ENCODE assay signal across 19 cellular contexts in genomic region chrX:116238866-116239265, GRCh38.
"Had no signal": no experiment of that assay in that cellular context is flagged by ENCODE, and none has a peak within 500 bp of the region (broad histone marks: within the 10 kb centered on the region; RNA-seq: fewer than 3 reads in every experiment).

No MANE protein-coding gene starts in this region.

- H3K27me3 Mint-ChIP-seq: activated CD4-positive, alpha-beta T cell treated with anti-CD3 and anti-CD28 coated beads, Interleukin-2, amount 10 ng/mL, durations not matched to agents 7 days and 5 days; activated naive CD4-positive, alpha-beta T cell treated with anti-CD3 and anti-CD28 coated beads, Interleukin-2, amount 50 U/mL, for 24 hours; naive thymus-derived CD4-positive, alpha-beta T cell had no signal

- H3K4me1 ChIP-seq: adrenal gland, gastroesophageal sphincter, heart left ventricle, neural progenitor cell, psoas muscle, tibial artery had no signal

- H3K4me1 Mint-ChIP-seq: activated CD4-positive, alpha-beta T cell treated with anti-CD3 and anti-CD28 coated beads, Interleukin-2, amount 10 ng/mL, durations not matched to agents 7 days and 5 days; activated naive CD4-positive, alpha-beta T cell treated with anti-CD3 and anti-CD28 coated beads, Interleukin-2, amount 50 U/mL, for 24 hours; endodermal cell; naive thymus-derived CD4-positive, alpha-beta T cell; neural progenitor cell had no signal

- H3K27ac Mint-ChIP-seq: activated CD4-positive, alpha-beta T cell treated with anti-CD3 and anti-CD28 coated beads, Interleukin-2, amount 10 ng/mL, durations not matched to agents 7 days and 5 days; activated naive CD4-positive, alpha-beta T cell treated with anti-CD3 and anti-CD28 coated beads, Interleukin-2, amount 50 U/mL, for 24 hours; endodermal cell; naive thymus-derived CD4-positive, alpha-beta T cell; neural progenitor cell; T-helper 2 cell treated with Interferon-gamma antibody and Interleukin-4, amounts not matched to agents 5 μg/mL and 100 μg/mL, for 36 hours had no signal

- DNase-seq: activated CD4-positive, alpha-beta T cell treated with anti-CD3 and anti-CD28 coated beads, Interleukin-2, amount 10 ng/mL, durations not matched to agents 7 days and 5 days; activated CD8-positive, alpha-beta memory T cell treated with anti-CD3 and anti-CD28 coated beads, Interleukin-2, amount 50 U/mL, for 48 hours; activated effector memory CD4-positive, alpha-beta T cell treated with anti-CD3 and anti-CD28 coated beads, Interleukin-2, amount 50 U/mL, for 16 hours; activated T-cell treated with anti-CD3 and anti-CD28 coated beads, Interleukin-2, amount 50 U/mL, for 48 hours; adrenal gland; endodermal cell; heart left ventricle; kidney glomerular epithelial cell; mesenchymal stem cell; naive thymus-derived CD4-positive, alpha-beta T cell; psoas muscle; right cardiac atrium; stimulated activated naive CD8-positive, alpha-beta T cell treated with anti-CD3 and anti-CD28 coated beads, Interleukin-15, Interleukin-2, amounts not matched to agents 100 U/mL and 50 U/mL, for 24 hours; substantia nigra; tibial artery had no signal

- H3K27ac ChIP-seq: adrenal gland, gastroesophageal sphincter, heart left ventricle, neural progenitor cell, psoas muscle, tibial artery had no signal

- H3K36me3 Mint-ChIP-seq: activated naive CD4-positive, alpha-beta T cell treated with anti-CD3 and anti-CD28 coated beads, Interleukin-2, amount 50 U/mL, for 24 hours; naive thymus-derived CD4-positive, alpha-beta T cell; neural progenitor cell had no signal

- H3K4me3 Mint-ChIP-seq: activated CD4-positive, alpha-beta T cell treated with anti-CD3 and anti-CD28 coated beads, Interleukin-2, amount 10 ng/mL, durations not matched to agents 7 days and 5 days; activated naive CD4-positive, alpha-beta T cell treated with anti-CD3 and anti-CD28 coated beads, Interleukin-2, amount 50 U/mL, for 24 hours; endodermal cell; naive thymus-derived CD4-positive, alpha-beta T cell; neural progenitor cell; T-helper 2 cell treated with Interferon-gamma antibody and Interleukin-4, amounts not matched to agents 5 μg/mL and 100 μg/mL, for 36 hours had no signal

- H3K9me3 Mint-ChIP-seq: activated CD4-positive, alpha-beta T cell treated with anti-CD3 and anti-CD28 coated beads, Interleukin-2, amount 10 ng/mL, durations not matched to agents 7 days and 5 days; activated naive CD4-positive, alpha-beta T cell treated with anti-CD3 and anti-CD28 coated beads, Interleukin-2, amount 50 U/mL, for 24 hours; neural progenitor cell; T-helper 2 cell treated with Interferon-gamma antibody and Interleukin-4, amounts not matched to agents 5 μg/mL and 100 μg/mL, for 36 hours had no signal

- ATAC-seq: gastroesophageal sphincter; heart left ventricle; naive thymus-derived CD4-positive, alpha-beta T cell; psoas muscle; right cardiac atrium; stimulated activated naive CD8-positive, alpha-beta T cell treated with anti-CD3 and anti-CD28 coated beads, Interleukin-15, Interleukin-2, amounts not matched to agents 100 U/mL and 50 U/mL, for 24 hours had no signal

- H3K27me3 ChIP-seq: adrenal gland, gastroesophageal sphincter, heart left ventricle, neural progenitor cell, tibial artery had no signal
